Comparison of ENCODE assay signal across 15 cellular contexts in genomic region chr12:13210022-13210539, GRCh38. TPM values are rescaled to one million over a fixed set of nuclear protein-coding genes. Genes with fewer than 3 reads are reported as not detected.
DNase-seq lines count a peak whose midpoint lies in the region; ATAC-seq and TF ChIP-seq lines count a peak whose summit lies in the region.
"Had no signal": no experiment of that assay in that cellular context is flagged by ENCODE, and none has a peak within 500 bp of the region (broad histone marks: within the 10 kb centered on the region; RNA-seq: fewer than 3 reads in every experiment).

No MANE protein-coding gene starts in this region.

- H3K4me3 Mint-ChIP-seq in activated CD4-positive, alpha-beta T cell treated with anti-CD3 and anti-CD28 coated beads for 36 hours = no peak overlapping the region
- H3K4me3 Mint-ChIP-seq in activated naive CD8-positive, alpha-beta T cell treated with anti-CD3 and anti-CD28 coated beads for 36 hours = no peak overlapping the region
- H3K4me3 Mint-ChIP-seq in stimulated activated naive CD8-positive, alpha-beta T cell treated with anti-CD3 and anti-CD28 coated beads, Interleukin-15, amount 100 ng/mL, for 72 hours = no peak overlapping the region
- H3K4me3 Mint-ChIP-seq: CD14-positive monocyte, T-helper 17 cell had no signal

- no peaks in the 10 kb centered on the region for H3K36me3 Mint-ChIP-seq in activated CD4-positive, alpha-beta T cell treated with anti-CD3 and anti-CD28 coated beads for 36 hours (ENCODE audit: low read depth)
- no peaks in the 10 kb centered on the region for H3K36me3 Mint-ChIP-seq in activated naive CD8-positive, alpha-beta T cell treated with anti-CD3 and anti-CD28 coated beads for 36 hours

- no peak overlapping the region for H3K27ac ChIP-seq in colonic mucosa

- H3K4me3 ChIP-seq in colonic mucosa = no peak overlapping the region

- no peaks in the 10 kb centered on the region for H3K27me3 Mint-ChIP-seq in activated CD4-positive, alpha-beta T cell treated with anti-CD3 and anti-CD28 coated beads for 36 hours
- no peaks in the 10 kb centered on the region for H3K27me3 Mint-ChIP-seq in activated naive CD8-positive, alpha-beta T cell treated with anti-CD3 and anti-CD28 coated beads for 36 hours
- H3K27me3 Mint-ChIP-seq in stimulated activated naive CD8-positive, alpha-beta T cell treated with anti-CD3 and anti-CD28 coated beads, Interleukin-15, amount 100 ng/mL, for 72 hours = no peaks in the 10 kb centered on the region

- TF ChIP-seq CTCF in colonic mucosa (IDR thresholded peaks at IDR 0.05) = no peak

- peak; percentile 17 for ATAC-seq in activated CD4-positive, alpha-beta T cell treated with anti-CD3 and anti-CD28 coated beads for 36 hours
- peak; percentile 36 for ATAC-seq in stimulated activated naive CD8-positive, alpha-beta T cell treated with anti-CD3 and anti-CD28 coated beads, Interleukin-15, amount 100 ng/mL, for 72 hours
- ATAC-seq in HG03460 (IDR thresholded peaks at IDR 0.05; ENCODE audit: unreplicated experiment) = no peak
- ATAC-seq: Right ventricle myocardium inferior, T-helper 17 cell had no signal

- no peaks in the 10 kb centered on the region for H3K9me3 Mint-ChIP-seq in activated CD4-positive, alpha-beta T cell treated with anti-CD3 and anti-CD28 coated beads for 36 hours (ENCODE audit: low read depth)
- H3K9me3 Mint-ChIP-seq in activated naive CD8-positive, alpha-beta T cell treated with anti-CD3 and anti-CD28 coated beads for 36 hours = no peaks in the 10 kb centered on the region
- H3K9me3 Mint-ChIP-seq in stimulated activated naive CD8-positive, alpha-beta T cell treated with anti-CD3 and anti-CD28 coated beads, Interleukin-15, amount 100 ng/mL, for 72 hours = no peaks in the 10 kb centered on the region
- H3K9me3 Mint-ChIP-seq: CD14-positive monocyte had no signal

- peaks cover 45% of the 10 kb centered on the region for H3K4me1 Mint-ChIP-seq in activated CD4-positive, alpha-beta T cell treated with anti-CD3 and anti-CD28 coated beads for 36 hours
- H3K4me1 Mint-ChIP-seq in activated naive CD8-positive, alpha-beta T cell treated with anti-CD3 and anti-CD28 coated beads for 36 hours = peaks cover 46% of the 10 kb centered on the region
- H3K4me1 Mint-ChIP-seq in stimulated activated naive CD8-positive, alpha-beta T cell treated with anti-CD3 and anti-CD28 coated beads, Interleukin-15, amount 100 ng/mL, for 72 hours = peaks cover 57% of the 10 kb centered on the region

- DNase-seq in activated CD4-positive, alpha-beta T cell treated with anti-CD3 and anti-CD28 coated beads for 36 hours = no peak
- no peak for DNase-seq in activated CD4-positive, alpha-beta T cell treated with anti-CD3 and anti-CD28 coated beads, Interleukin-2, amount 50 U/mL, for 48 hours
- DNase-seq in activated naive CD8-positive, alpha-beta T cell treated with anti-CD3 and anti-CD28 coated beads for 36 hours = no peak
- DNase-seq in islet precursor cell (peak; percentile 52), colonic mucosa (no peak), NCI-H524 treated with DMSO at 0.1 percent for 48 hours (lab: John Stamatoyannopoulos, UW) (no peak)
- no peak for DNase-seq in stimulated activated naive CD8-positive, alpha-beta T cell treated with anti-CD3 and anti-CD28 coated beads, Interleukin-15, amount 100 ng/mL, for 72 hours
- DNase-seq: activated effector memory CD4-positive, alpha-beta T cell treated with Interleukin-2 at 50 U/mL for 16 hours; amniotic stem cell; NCI-H1694 treated with DMSO at 0.1 percent for 48 hours; stimulated activated naive CD4-positive, alpha-beta T cell; T-helper 17 cell had no signal

- POLR2A ChIA-PET in activated CD4-positive, alpha-beta T cell treated with anti-CD3 and anti-CD28 coated beads for 36 hours (lab: Charles Lee) = interaction anchor here (0.8 kb wide), 1 partner anchor 14 kb away, joined by 5 read pairs; the partner anchor contains the start of gene EMP1

- CTCF ChIA-PET in activated CD4-positive, alpha-beta T cell treated with anti-CD3 and anti-CD28 coated beads for 36 hours (lab: Charles Lee) = interaction anchor here (0.6 to 10.1 kb wide), 9 partner anchors 9 to 295 kb away, joined by 3 to 145 read pairs (median 18); partner anchors contain the start of genes EMP1, FAM234B and GSG1

- no peak overlapping the region for H3K27ac Mint-ChIP-seq in activated CD4-positive, alpha-beta T cell treated with anti-CD3 and anti-CD28 coated beads for 36 hours
- peak overlapping the region; percentile 10 for H3K27ac Mint-ChIP-seq in activated naive CD8-positive, alpha-beta T cell treated with anti-CD3 and anti-CD28 coated beads for 36 hours
- H3K27ac Mint-ChIP-seq in stimulated activated naive CD8-positive, alpha-beta T cell treated with anti-CD3 and anti-CD28 coated beads, Interleukin-15, amount 100 ng/mL, for 72 hours = no peak overlapping the region
- H3K27ac Mint-ChIP-seq: T-helper 17 cell had no signal

- H3K4me1 ChIP-seq in colonic mucosa = no peaks in the 10 kb centered on the region

- no peak overlapping the region for H3K9ac ChIP-seq in colonic mucosa (ENCODE audit: low read depth in 2 of 2, low read length in 2 of 2)

- H3K36me3 ChIP-seq in colonic mucosa = no peaks in the 10 kb centered on the region

- H3K9me3 ChIP-seq in colonic mucosa = no peaks in the 10 kb centered on the region

- intact Hi-C loops in activated CD4-positive, alpha-beta T cell treated with anti-CD3 and anti-CD28 coated beads for 36 hours (cut with DNase I, micrococcal nuclease) = loop anchor here (2.0 to 5.0 kb wide), 5 partner anchors 165 to 423 kb away; partner anchors contain the start of genes APOLD1 (in 2 of the 2) and FAM234B (in 2 of the 2)
- intact Hi-C loops in colonic mucosa (cut with DNase I) = loop anchor here (5.0 to 10.0 kb wide), 3 partner anchors 113 to 293 kb away; no protein-coding TSS in a partner anchor

- no peaks in the 10 kb centered on the region for H3K27me3 ChIP-seq in colonic mucosa

RNA-seq across cellular contexts. Expression of gene EMP1, which starts 13.6 kb away (rescaled TPM):
- total RNA-seq in activated CD4-positive, alpha-beta T cell treated with anti-CD3 and anti-CD28 coated beads for 36 hours = 10 to 100 TPM; 12.9 to 16.6 TPM
- total RNA-seq in activated naive CD8-positive, alpha-beta T cell treated with anti-CD3 and anti-CD28 coated beads for 36 hours = 1 to 10 TPM; 3.2 to 4.4 TPM
- total RNA-seq in colonic mucosa = 100 to 1,000 TPM; 265 to 667 TPM

Comparison
In these comparisons a context has a peak if more than half of its experiments do, and no peak if none do; other contexts are left out.
1. RNA of gene EMP1, which starts 13.6 kb away (total RNA-seq): 265 to 667 TPM in colonic mucosa; 12.9 to 16.6 TPM in activated CD4-positive, alpha-beta T cell treated with anti-CD3 and anti-CD28 coated beads for 36 hours and 3.2 to 4.4 TPM in activated naive CD8-positive, alpha-beta T cell treated with anti-CD3 and anti-CD28 coated beads for 36 hours; every median in the first group is over 10 times any median in the second.